In the genomic region with DNA sequence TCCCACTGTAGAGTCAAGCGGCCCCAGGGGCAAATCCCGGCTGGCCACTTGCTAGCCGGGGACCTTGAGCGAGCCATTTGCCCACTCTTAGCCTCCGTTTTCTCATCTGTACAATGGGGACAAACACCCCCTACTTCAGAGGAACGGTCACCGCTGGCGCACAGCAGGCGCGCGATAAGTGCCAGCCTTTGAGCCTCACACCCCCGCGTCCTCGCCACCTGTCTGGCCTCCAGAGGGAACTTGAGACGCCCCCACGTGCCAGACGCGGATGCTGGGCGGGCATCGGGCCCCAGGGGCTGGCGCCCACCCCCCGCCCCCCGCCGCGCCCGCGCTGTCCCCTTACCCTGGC, we compare ENCODE assay signal across 8 cellular contexts.
DNase-seq lines count a peak whose midpoint lies in the region; TF ChIP-seq lines count a peak whose summit lies in the region.

No MANE protein-coding gene starts in this region.

- POLR2A ChIA-PET in activated CD4-positive, alpha-beta memory T cell treated with anti-CD3 and anti-CD28 coated beads, Interleukin-2, amount 10 ng/mL, durations not matched to agents 7 days and 5 days (lab: Charles Lee): no interaction called here

- peaks cover 12% of the 10 kb centered on the region; the same call in 1 of the 2 replicates for H3K4me1 ChIP-seq in iPS-20b (ENCODE audit: insufficient read depth, low read length)
- H3K4me1 ChIP-seq in tibial nerve: peaks cover 0 to 28% (median 0%) of the 10 kb centered on the region in 4 donors

- DNase-seq in activated CD8-positive, alpha-beta memory T cell treated with anti-CD3 and anti-CD28 coated beads for 24 hours: peak; percentile 71
- no peak for DNase-seq in activated CD8-positive, alpha-beta memory T cell treated with anti-CD3 and anti-CD28 coated beads, Interleukin-2, amount 50 U/mL, for 48 hours
- no peak for DNase-seq in activated CD4-positive, alpha-beta memory T cell treated with anti-CD3 and anti-CD28 coated beads, Interleukin-2, amount 10 ng/mL, durations not matched to agents 7 days and 5 days
- DNase-seq in tibial nerve (ENCODE audit: low spot score in 2 of 2) (no peak), CD14-positive monocyte (ENCODE audit: low spot score) (no peak), inferior parietal cortex (ENCODE audit: extremely low spot score) (no peak), SIG-M5 treated with dmso at 0.1 percent for 504 hours (lab: John Stamatoyannopoulos, UW; ENCODE audit: unreplicated experiment) (no peak)

- H3K27me3 ChIP-seq in iPS-20b (ENCODE audit: insufficient read depth, low read length): peaks cover 55% of the 10 kb centered on the region
- H3K27me3 ChIP-seq in tibial nerve: peaks cover 0 to 15% of the 10 kb centered on the region in 2 donors

- CTCF ChIA-PET in activated CD4-positive, alpha-beta memory T cell treated with anti-CD3 and anti-CD28 coated beads, Interleukin-2, amount 10 ng/mL, durations not matched to agents 7 days and 5 days (lab: Charles Lee): no interaction called here

- no peaks in the 10 kb centered on the region for H3K9me3 ChIP-seq in iPS-20b (ENCODE audit: insufficient read depth, low read depth, low read length)
- no peaks in the 10 kb centered on the region for H3K9me3 ChIP-seq in tibial nerve

- H3K36me3 ChIP-seq in iPS-20b (ENCODE audit: insufficient read depth, low read depth, low read length) (no peaks in the 10 kb centered on the region), tibial nerve (no peaks in the 10 kb centered on the region)

- no peak overlapping the region for H3K9ac ChIP-seq in iPS-20b (ENCODE audit: low read depth, low read length)

- peaks cover 5% of the 10 kb centered on the region for H3K4me1 Mint-ChIP-seq in activated CD4-positive, alpha-beta memory T cell treated with anti-CD3 and anti-CD28 coated beads, Interleukin-2, amount 10 ng/mL, durations not matched to agents 7 days and 5 days
- peaks cover 4% of the 10 kb centered on the region for H3K4me1 Mint-ChIP-seq in CD14-positive monocyte

- no peaks in the 10 kb centered on the region for H3K36me3 Mint-ChIP-seq in activated CD4-positive, alpha-beta memory T cell treated with anti-CD3 and anti-CD28 coated beads, Interleukin-2, amount 10 ng/mL, durations not matched to agents 7 days and 5 days (ENCODE audit: low read depth)
- H3K36me3 Mint-ChIP-seq in CD14-positive monocyte: no peaks in the 10 kb centered on the region

- no peak for TF ChIP-seq EP300 in tibial nerve (IDR thresholded peaks at IDR 0.05)

- no peaks in the 10 kb centered on the region for H3K9me3 Mint-ChIP-seq in activated CD4-positive, alpha-beta memory T cell treated with anti-CD3 and anti-CD28 coated beads, Interleukin-2, amount 10 ng/mL, durations not matched to agents 7 days and 5 days
- H3K9me3 Mint-ChIP-seq in CD14-positive monocyte: peaks cover 0 to 11% (median 0%) of the 10 kb centered on the region in 7 donors

- H3K27ac ChIP-seq in iPS-20b (ENCODE audit: low read length) (no peak overlapping the region), tibial nerve (peak overlapping the region in 1 of 4 donors; percentile 49)

- WGBS in tibial nerve, 2 donors: 17 to 24% methylated on average over 14 to 16 of the region's 27 CpGs

- H3K4me3 ChIP-seq in iPS-20b (ENCODE audit: low read length) (peak overlapping the region; percentile 48), tibial nerve (peak overlapping the region in 3 of 4 donors; percentile 18 to 53 (median 34))

- no peak for TF ChIP-seq CTCF in tibial nerve (IDR thresholded peaks at IDR 0.05)
- TF ChIP-seq CTCF in CD14-positive monocyte (IDR thresholded peaks at IDR 0.05): no peak

- H3K4me3 Mint-ChIP-seq in activated CD4-positive, alpha-beta memory T cell treated with anti-CD3 and anti-CD28 coated beads, Interleukin-2, amount 10 ng/mL, durations not matched to agents 7 days and 5 days: peak overlapping the region; percentile 59
- peak overlapping the region in 1 of 2 donors; percentile 76 for H3K4me3 Mint-ChIP-seq in CD14-positive monocyte

- TF ChIP-seq POLR2A in tibial nerve (IDR thresholded peaks at IDR 0.05): no peak

- no peak overlapping the region for H3K27ac Mint-ChIP-seq in activated CD4-positive, alpha-beta memory T cell treated with anti-CD3 and anti-CD28 coated beads, Interleukin-2, amount 10 ng/mL, durations not matched to agents 7 days and 5 days
- H3K27ac Mint-ChIP-seq in CD14-positive monocyte: no peak overlapping the region

- peaks cover 13% of the 10 kb centered on the region for H3K27me3 Mint-ChIP-seq in activated CD4-positive, alpha-beta memory T cell treated with anti-CD3 and anti-CD28 coated beads, Interleukin-2, amount 10 ng/mL, durations not matched to agents 7 days and 5 days
- peaks cover 48 to 59% (median 50%) of the 10 kb centered on the region in 3 donors for H3K27me3 Mint-ChIP-seq in CD14-positive monocyte (ENCODE audit: low read depth in 3 of 3)

- intact Hi-C loops in CD14-positive monocyte (cut with micrococcal nuclease): no loop called here
